ENCODE assay signal across 1 cellular context in genomic region chr11:61972796-61973602, GRCh38.
TF ChIP-seq lines count a peak whose summit lies in the region.

No MANE protein-coding gene starts in this region.

TF ChIP-seq in liver, 16 proteins besides CTCF, POLR2A, EP300 and RAD21 (continued from another document):
- TF ChIP-seq MAX (IDR thresholded peaks at IDR 0.05) (no peak), NR2F2 (IDR thresholded peaks at IDR 0.05) (no peak)
